Comparison of ENCODE assay signal across 2 cellular contexts in genomic region chr2:177708660-177709328, GRCh38.
A peak's percentile ranks its signal among the peaks of the same experiment; 100 is the strongest.
TF ChIP-seq lines count a peak whose summit lies in the region.

No MANE protein-coding gene starts in this region.

TF ChIP-seq in HepG2, 621 proteins besides CTCF, POLR2A, EP300 and RAD21 (continued from another document):
- TF ChIP-seq HNRNPK (IDR thresholded peaks at IDR 0.05; ENCODE audit: low read depth, low read length, poor library complexity, severe bottlenecking) = no peak
- no peak for TF ChIP-seq STAT6 (CRISPR knock-in tag; IDR thresholded peaks at IDR 0.05; ENCODE audit: borderline replicate concordance)
- no peak for TF ChIP-seq SETDB1 (CRISPR knock-in tag; IDR thresholded peaks at IDR 0.05; ENCODE audit: borderline replicate concordance)
- TF ChIP-seq ZNF180 (CRISPR knock-in tag; IDR thresholded peaks at IDR 0.05; ENCODE audit: borderline replicate concordance, low read depth) = no peak
- no peak for TF ChIP-seq ZNF292 (CRISPR knock-in tag; IDR thresholded peaks at IDR 0.05; ENCODE audit: borderline replicate concordance, low read depth)
- no peak for TF ChIP-seq MED13 (CRISPR knock-in tag; IDR thresholded peaks at IDR 0.05)
- TF ChIP-seq TBL1XR1 (IDR thresholded peaks at IDR 0.05; ENCODE audit: borderline replicate concordance, low read length, partially characterized antibody) = no peak
- no peak for TF ChIP-seq FOXC1 (CRISPR knock-in tag; IDR thresholded peaks at IDR 0.05; ENCODE audit: borderline replicate concordance)
- no peak for TF ChIP-seq CCAR2 (optimal IDR thresholded peaks at IDR 0.05; ENCODE audit: low read depth, low read length)
- TF ChIP-seq JUND (CRISPR knock-in tag; IDR thresholded peaks at IDR 0.05) = no peak
- no peak for TF ChIP-seq SSRP1 (CRISPR knock-in tag; IDR thresholded peaks at IDR 0.05)
- TF ChIP-seq ZNF687 (CRISPR knock-in tag; IDR thresholded peaks at IDR 0.05) = no peak
- TF ChIP-seq MAFK (conservative IDR thresholded peaks at IDR 0.05 in 1 of 2, IDR thresholded peaks at IDR 0.05 in 1 of 2; ENCODE audit: low read length in 2 of 2) = peak; percentile 79 to 83

TF ChIP-seq in K562, 482 proteins besides CTCF, POLR2A, EP300 and RAD21 (continued from another document and continues in another):
- TF ChIP-seq ZNF449 (CRISPR knock-in tag; IDR thresholded peaks at IDR 0.05) (no peak), FOXJ3 (CRISPR knock-in tag; IDR thresholded peaks at IDR 0.05) (no peak), NFIC (IDR thresholded peaks at IDR 0.05) (peak; percentile 62; the same call in 1 of the 2 replicates), NR4A1 (CRISPR knock-in tag; IDR thresholded peaks at IDR 0.05) (no peak), NR4A1 (tag; IDR thresholded peaks at IDR 0.05) (no peak), HDAC8 (tag; IDR thresholded peaks at IDR 0.05) (no peak), SRSF9 (IDR thresholded peaks at IDR 0.05; ENCODE audit: borderline replicate concordance, low read depth, low read length) (no peak), ZNF280A (IDR thresholded peaks at IDR 0.05; ENCODE audit: low read depth, partially characterized antibody) (no peak), MCM7 (IDR thresholded peaks at IDR 0.05) (no peak), ZBTB5 (IDR thresholded peaks at IDR 0.05) (no peak), ETV6 (IDR thresholded peaks at IDR 0.05; ENCODE audit: borderline replicate concordance in 1 of 2, low read depth in 2 of 2, low read length in 1 of 2) (no peak), ETV6 (CRISPR knock-in tag; IDR thresholded peaks at IDR 0.05; ENCODE audit: borderline replicate concordance) (no peak), C11orf30 (IDR thresholded peaks at IDR 0.05; ENCODE audit: low read depth) (peak; percentile 76), MAFG (tag; conservative IDR thresholded peaks at IDR 0.05) (peak; percentile 70), RHOXF2B (CRISPR knock-in tag; conservative IDR thresholded peaks at IDR 0.05) (no peak), MYNN (IDR thresholded peaks at IDR 0.05) (no peak), MYNN (CRISPR knock-in tag; IDR thresholded peaks at IDR 0.05) (no peak), RREB1 (CRISPR knock-in tag; IDR thresholded peaks at IDR 0.05) (no peak), CEBPZ (IDR thresholded peaks at IDR 0.05; ENCODE audit: borderline replicate concordance, low read depth, low read length) (no peak), ZNF584 (CRISPR knock-in tag; IDR thresholded peaks at IDR 0.05; ENCODE audit: low read depth) (no peak), CHD1 (IDR thresholded peaks at IDR 0.05; ENCODE audit: low read length) (no peak), NR1H2 (CRISPR knock-in tag; IDR thresholded peaks at IDR 0.05) (0 out of 2 replicates have a peak, but pooled peaks have one; percentile 12), ZKSCAN3 (CRISPR knock-in tag; IDR thresholded peaks at IDR 0.05) (no peak), MAX (CRISPR knock-in tag; IDR thresholded peaks at IDR 0.05) (no peak), SNIP1 (IDR thresholded peaks at IDR 0.05; ENCODE audit: low read depth) (no peak), HINFP (tag; conservative IDR thresholded peaks at IDR 0.05; ENCODE audit: low read depth) (no peak), FOSL1 (tag; conservative IDR thresholded peaks at IDR 0.05) (no peak), THRA (IDR thresholded peaks at IDR 0.05) (no peak), GATAD2A (IDR thresholded peaks at IDR 0.05) (no peak), TBL1XR1 (IDR thresholded peaks at IDR 0.05; ENCODE audit: low read length in 2 of 2) (no peak), DACH1 (IDR thresholded peaks at IDR 0.05; ENCODE audit: partially characterized antibody) (no peak), LARP7 (IDR thresholded peaks at IDR 0.05) (no peak), ZNF586 (CRISPR knock-in tag; conservative IDR thresholded peaks at IDR 0.05) (no peak), MAFF (IDR thresholded peaks at IDR 0.05; ENCODE audit: low read length) (peak; percentile 49; the same call in 1 of the 2 replicates), TRIM25 (IDR thresholded peaks at IDR 0.05; ENCODE audit: borderline replicate concordance) (no peak), ZNF589 (CRISPR knock-in tag; IDR thresholded peaks at IDR 0.05; ENCODE audit: low read depth) (no peak), MEIS2 (IDR thresholded peaks at IDR 0.05; ENCODE audit: partially characterized antibody) (no peak)
